In the genomic region with DNA sequence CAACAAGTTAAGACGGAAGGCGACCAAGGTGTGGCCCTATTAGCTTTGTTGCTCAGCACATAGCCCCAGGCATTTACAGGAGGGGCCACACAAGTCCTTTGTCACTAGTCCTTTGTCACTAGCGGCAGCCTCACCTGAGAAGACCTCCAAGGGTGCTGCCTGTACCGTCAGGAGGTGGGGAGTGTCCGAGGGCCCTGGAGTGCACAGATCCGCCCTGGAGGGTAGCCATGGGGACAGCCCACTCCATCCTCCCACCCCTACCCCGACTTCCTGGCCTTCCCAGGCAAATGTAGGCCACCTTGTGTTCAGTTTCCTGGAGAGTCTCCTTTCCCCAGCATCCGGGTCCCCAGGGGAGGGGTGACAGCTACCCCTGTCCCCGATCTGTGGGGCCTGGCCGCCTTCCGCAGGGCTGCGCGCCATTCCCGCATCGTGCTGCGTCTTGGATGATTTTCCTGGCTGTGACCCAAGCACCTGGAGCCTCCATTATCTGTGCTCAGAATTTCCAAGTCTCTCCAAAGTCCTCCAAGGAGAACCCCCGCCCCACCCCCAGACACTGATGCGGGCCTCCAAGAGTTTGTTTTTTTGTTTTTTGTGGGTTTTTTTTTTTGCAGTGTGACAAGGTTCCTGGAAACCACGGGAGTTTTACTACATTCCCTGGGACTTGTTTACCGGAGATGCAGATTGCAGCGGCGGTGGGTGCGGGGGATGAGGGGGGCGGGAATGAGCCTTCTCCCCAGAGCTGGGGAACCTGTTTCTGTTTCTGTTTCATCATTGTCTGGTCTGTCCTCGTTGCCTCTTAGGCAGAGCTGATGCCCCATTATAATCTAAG, we compare ENCODE assay signal across 9 cellular contexts. TPM values are rescaled to one million over a fixed set of nuclear protein-coding genes. Genes with fewer than 3 reads are reported as not detected.
DNase-seq lines count a peak whose midpoint lies in the region; ATAC-seq, FAIRE-seq and TF ChIP-seq lines count a peak whose summit lies in the region.
"Had no signal": no experiment of that assay in that cellular context is flagged by ENCODE, and none has a peak within 500 bp of the region (broad histone marks: within the 10 kb centered on the region; RNA-seq: fewer than 3 reads in every experiment).

No MANE protein-coding gene starts in this region.

- H3K4me2 ChIP-seq in DND-41 (ENCODE audit: insufficient read depth, low read length), result no peak overlapping the region

- ATAC-seq in DND-41 (ENCODE audit: insufficient read depth, low read depth) (peak; percentile 48; the same call in 1 of the 3 replicates), psoas muscle (peak in 2 of 4 donors; percentile 46 to 59)

- intact Hi-C loops in psoas muscle (cut with DNase I), result no loop called here

- H3K9me3 ChIP-seq in DND-41 (ENCODE audit: insufficient read depth, low read length, severe bottlenecking) (no peaks in the 10 kb centered on the region), psoas muscle (no peaks in the 10 kb centered on the region)

- no peak overlapping the region for H3K9ac ChIP-seq in DND-41 (ENCODE audit: low read depth, low read length)

- H3K36me3 ChIP-seq in DND-41 (ENCODE audit: insufficient read depth, low read length), result no peaks in the 10 kb centered on the region
- no peaks in the 10 kb centered on the region for H3K36me3 ChIP-seq in psoas muscle (ENCODE audit: insufficient read depth in 1 of 2, low read depth in 1 of 2)

- no peak for DNase-seq in DND-41
- DNase-seq in NCI-H510A (lab: John Stamatoyannopoulos, UW), result peak; percentile 88
- DNase-seq in fibroblast of pulmonary artery (ENCODE audit: low read depth), result peak; percentile 52
- peak; percentile 50 to 70 for DNase-seq in psoas muscle
- DNase-seq in Kasumi-1 (lab: John Stamatoyannopoulos, UW), result no peak
- no peak for DNase-seq in OCI-M2 (lab: John Stamatoyannopoulos, UW; ENCODE audit: unreplicated experiment)
- DNase-seq in frontal cortex (ENCODE audit: low spot score in 2 of 2), result no peak
- no peak for DNase-seq in activated gamma-delta T cell treated with Interleukin-2 at 50 U/mL for 16 hours

- H3K27ac ChIP-seq in DND-41 (ENCODE audit: low read length) (no peak overlapping the region), psoas muscle (peak overlapping the region; percentile 69)

- WGBS in psoas muscle, 3 donors, result 28 to 40% (median 29%) methylated on average over 25 of the region's 25 CpGs

- H3K4me1 ChIP-seq in DND-41 (ENCODE audit: insufficient read depth, low read length), result peaks cover 22% of the 10 kb centered on the region
- no peaks in the 10 kb centered on the region for H3K4me1 ChIP-seq in psoas muscle

- H2AFZ ChIP-seq in DND-41 (ENCODE audit: low read depth, low read length), result no peak overlapping the region; the same call in 1 of the 2 replicates

- no peaks in the 10 kb centered on the region for H3K79me2 ChIP-seq in DND-41 (ENCODE audit: insufficient read depth, low read length)

- no peak for TF ChIP-seq CTCF in DND-41 (IDR thresholded peaks at IDR 0.05; ENCODE audit: borderline replicate concordance, extremely low read depth, low read length, poor library complexity, severe bottlenecking)
- TF ChIP-seq CTCF in fibroblast of pulmonary artery (IDR thresholded peaks at IDR 0.05; ENCODE audit: low read length, missing control alignments), result no peak
- TF ChIP-seq CTCF in psoas muscle (IDR thresholded peaks at IDR 0.05), result no peak

- no peaks in the 10 kb centered on the region for H3K27me3 ChIP-seq in DND-41 (ENCODE audit: insufficient read depth, low read length, poor library complexity)
- no peaks in the 10 kb centered on the region for H3K27me3 ChIP-seq in psoas muscle (ENCODE audit: insufficient read depth in 3 of 3, low read length in 2 of 3)

- H3K4me3 ChIP-seq in DND-41 (ENCODE audit: low read depth in 1 of 2, low read length in 2 of 2) (no peak overlapping the region), fibroblast of pulmonary artery (replicated peaks; ENCODE audit: low read depth, low read length) (no peak overlapping the region), psoas muscle (peak overlapping the region; percentile 38)

- FAIRE-seq in frontal cortex (lab: Jason Lieb, UNC), result no peak

- no peaks in the 10 kb centered on the region for H4K20me1 ChIP-seq in DND-41 (ENCODE audit: insufficient read depth, low read length)

RNA-seq across cellular contexts. Expression of gene TEX44, which starts 28.6 kb away (rescaled TPM):
- total RNA-seq in psoas muscle, result not detected
- polyA plus RNA-seq in psoas muscle, result not detected
- not detected for total RNA-seq in frontal cortex
- total RNA-seq: NCI-H460 had no signal

Comparison
In these comparisons a context has a peak if more than half of its experiments do, and no peak if none do; other contexts are left out.
1. DNase-seq: peak in NCI-H510A (single experiment), fibroblast of pulmonary artery (single experiment) and psoas muscle (2 of 2); none in DND-41 (single experiment), Kasumi-1 (0 of 2), OCI-M2 (single experiment), frontal cortex (0 of 2) and activated gamma-delta T cell treated with Interleukin-2 at 50 U/mL for 16 hours (single experiment).